8 cellular contexts compared by ENCODE assay signal in the genomic region with DNA sequence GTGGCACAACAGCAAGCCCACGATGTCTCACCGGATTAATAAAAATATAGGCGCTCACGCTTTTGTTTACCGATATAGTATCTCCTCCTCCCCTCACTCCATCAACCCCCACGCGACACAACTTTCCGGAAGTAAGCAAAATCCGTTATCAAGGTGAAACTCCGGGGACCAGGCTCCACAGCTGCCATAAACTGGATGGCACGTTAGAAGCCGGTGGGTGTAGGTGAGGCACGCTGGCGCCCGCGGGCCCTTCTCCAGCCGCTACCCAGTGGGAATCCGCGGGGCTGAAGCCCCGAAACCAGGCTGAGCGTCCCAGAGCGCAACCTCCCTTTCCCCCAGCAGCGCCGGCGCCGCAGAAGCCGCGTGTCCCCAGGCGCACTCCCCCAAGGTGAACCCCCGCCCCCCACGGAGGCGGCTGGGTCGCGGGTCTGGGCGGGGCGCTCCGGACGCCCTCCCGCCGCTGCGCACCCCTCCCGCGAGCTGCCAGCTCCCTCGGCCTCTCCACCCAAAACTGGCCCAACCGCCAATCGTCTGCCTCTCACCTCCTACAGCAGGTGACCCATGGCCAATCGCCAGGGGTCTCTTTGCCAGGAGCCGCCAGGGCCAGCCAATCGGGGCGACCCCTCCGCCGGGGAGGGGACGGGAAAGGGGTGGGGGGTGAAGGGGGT.
DNase-seq lines count a peak whose midpoint lies in the region; ATAC-seq and TF ChIP-seq lines count a peak whose summit lies in the region.

No MANE protein-coding gene starts in this region.

- no peak overlapping the region for H3K27ac ChIP-seq in fibroblast of lung (ENCODE audit: insufficient read depth, low read length)

- peaks cover 2% of the 10 kb centered on the region for H3K79me2 ChIP-seq in fibroblast of lung (ENCODE audit: control insufficient read depth, insufficient read depth, low read length)

- H3K36me3 Mint-ChIP-seq in activated T-cell treated with anti-CD3 and anti-CD28 coated beads, Interleukin-2, amount 50 U/mL, for 72 hours (ENCODE audit: insufficient read depth in 2 of 2): no peaks in the 10 kb centered on the region
- no peaks in the 10 kb centered on the region for H3K36me3 Mint-ChIP-seq in naive thymus-derived CD8-positive, alpha-beta T cell
- no peaks in the 10 kb centered on the region for H3K36me3 Mint-ChIP-seq in stimulated activated effector memory CD8-positive, alpha-beta T cell treated with anti-CD3 and anti-CD28 coated beads, Interleukin-12 subunit alpha, Interleukin-12 subunit beta, amount 100 ng/mL, for 72 hours

- H3K36me3 ChIP-seq in fibroblast of lung (ENCODE audit: control insufficient read depth, insufficient read depth, low read length): no peaks in the 10 kb centered on the region

- DNase-seq in DMS53 treated with DMSO at 0.1 percent for 48 hours (lab: John Stamatoyannopoulos, UW; ENCODE audit: unreplicated experiment) (peak; percentile 97), OCI-M2 (lab: John Stamatoyannopoulos, UW; ENCODE audit: unreplicated experiment) (peak; percentile 32), fibroblast of lung (ENCODE audit: low read depth in 2 of 2) (peak; percentile 79 to 92)
- DNase-seq in Jurkat, Clone E6-1 (ENCODE audit: low read depth, low spot score): peak; percentile 94
- peak; percentile 96 to 98 for DNase-seq in activated T-cell treated with anti-CD3 and anti-CD28 coated beads, Interleukin-2, amount 50 U/mL, for 72 hours
- peak; percentile 84 to 97 (median 92) for DNase-seq in naive thymus-derived CD8-positive, alpha-beta T cell
- peak; percentile 86 to 97 for DNase-seq in stimulated activated effector memory CD8-positive, alpha-beta T cell treated with anti-CD3 and anti-CD28 coated beads, Interleukin-12 subunit alpha, Interleukin-12 subunit beta, amount 100 ng/mL, for 72 hours (ENCODE audit: low spot score in 2 of 2)

- ATAC-seq in GM21717 (IDR thresholded peaks at IDR 0.05; ENCODE audit: unreplicated experiment): peak; percentile 92
- peak; percentile 98 for ATAC-seq in activated T-cell treated with anti-CD3 and anti-CD28 coated beads, Interleukin-2, amount 50 U/mL, for 72 hours (replicated peaks in 1 of 2)
- ATAC-seq in naive thymus-derived CD8-positive, alpha-beta T cell: peak; percentile 91
- ATAC-seq in stimulated activated effector memory CD8-positive, alpha-beta T cell treated with anti-CD3 and anti-CD28 coated beads, Interleukin-12 subunit alpha, Interleukin-12 subunit beta, amount 100 ng/mL, for 72 hours: peak; percentile 98

- H3K9me3 ChIP-seq in fibroblast of lung (ENCODE audit: control insufficient read depth, insufficient read depth, low read depth, low read length): no peaks in the 10 kb centered on the region

- peak overlapping the region; percentile 93 for H3K4me2 ChIP-seq in fibroblast of lung (ENCODE audit: extremely low read depth, insufficient read depth, low read length)

- H3K9me3 Mint-ChIP-seq in activated T-cell treated with anti-CD3 and anti-CD28 coated beads, Interleukin-2, amount 50 U/mL, for 72 hours: no peaks in the 10 kb centered on the region
- no peaks in the 10 kb centered on the region for H3K9me3 Mint-ChIP-seq in naive thymus-derived CD8-positive, alpha-beta T cell
- H3K9me3 Mint-ChIP-seq in stimulated activated effector memory CD8-positive, alpha-beta T cell treated with anti-CD3 and anti-CD28 coated beads, Interleukin-12 subunit alpha, Interleukin-12 subunit beta, amount 100 ng/mL, for 72 hours: no peaks in the 10 kb centered on the region

- POLR2A ChIA-PET in naive thymus-derived CD8-positive, alpha-beta T cell (lab: Charles Lee): interaction anchor here (0.8 to 1.3 kb wide), 3 partner anchors 10 to 112 kb away, joined by 3 to 5 read pairs (median 4); no protein-coding TSS in a partner anchor

- peak overlapping the region; percentile 79 for H3K27ac Mint-ChIP-seq in activated T-cell treated with anti-CD3 and anti-CD28 coated beads, Interleukin-2, amount 50 U/mL, for 72 hours
- H3K27ac Mint-ChIP-seq in naive thymus-derived CD8-positive, alpha-beta T cell: peak overlapping the region; percentile 86 to 96 (median 94)
- H3K27ac Mint-ChIP-seq in stimulated activated effector memory CD8-positive, alpha-beta T cell treated with anti-CD3 and anti-CD28 coated beads, Interleukin-12 subunit alpha, Interleukin-12 subunit beta, amount 100 ng/mL, for 72 hours: peak overlapping the region; percentile 93

- H4K20me1 ChIP-seq in fibroblast of lung (ENCODE audit: control insufficient read depth, extremely low read depth, insufficient read depth, low read length): no peaks in the 10 kb centered on the region

- no peak for TF ChIP-seq CTCF in fibroblast of lung (conservative IDR thresholded peaks at IDR 0.05 in 1 of 2, IDR thresholded peaks at IDR 0.05 in 1 of 2; ENCODE audit: low read depth in 1 of 2, low read length in 2 of 2)

- no peaks in the 10 kb centered on the region for H3K4me1 ChIP-seq in fibroblast of lung (ENCODE audit: control insufficient read depth, extremely low read depth, insufficient read depth, low read length)

- no peaks in the 10 kb centered on the region for H3K27me3 Mint-ChIP-seq in activated T-cell treated with anti-CD3 and anti-CD28 coated beads, Interleukin-2, amount 50 U/mL, for 72 hours (ENCODE audit: low read depth)
- H3K27me3 Mint-ChIP-seq in naive thymus-derived CD8-positive, alpha-beta T cell: no peaks in the 10 kb centered on the region

- H3K27me3 ChIP-seq in fibroblast of lung (ENCODE audit: control insufficient read depth, insufficient read depth, low read length): no peaks in the 10 kb centered on the region

- peak overlapping the region; percentile 81 for H3K4me3 ChIP-seq in Jurkat, Clone E6-1 (ENCODE audit: low read length)
- H3K4me3 ChIP-seq in fibroblast of lung (replicated peaks in 1 of 4; ENCODE audit: control extremely low read depth in 1 of 4, insufficient read depth in 1 of 4, low read depth in 3 of 4, low read length in 4 of 4): peak overlapping the region; percentile 64 to 81 (median 74)

- H3K9ac ChIP-seq in fibroblast of lung (ENCODE audit: insufficient read depth, low read length): peak overlapping the region; percentile 69

- H3K4me3 Mint-ChIP-seq in activated T-cell treated with anti-CD3 and anti-CD28 coated beads, Interleukin-2, amount 50 U/mL, for 72 hours: peak overlapping the region; percentile 90 to 95
- peak overlapping the region; percentile 89 to 95 (median 94) for H3K4me3 Mint-ChIP-seq in naive thymus-derived CD8-positive, alpha-beta T cell
- H3K4me3 Mint-ChIP-seq in stimulated activated effector memory CD8-positive, alpha-beta T cell treated with anti-CD3 and anti-CD28 coated beads, Interleukin-12 subunit alpha, Interleukin-12 subunit beta, amount 100 ng/mL, for 72 hours: peak overlapping the region; percentile 82

- H2AFZ ChIP-seq in fibroblast of lung (ENCODE audit: low read length): peak overlapping the region; percentile 80

- H3K4me1 Mint-ChIP-seq in activated T-cell treated with anti-CD3 and anti-CD28 coated beads, Interleukin-2, amount 50 U/mL, for 72 hours (ENCODE audit: low read depth): peaks cover 53% of the 10 kb centered on the region
- peaks cover 26 to 55% (median 46%) of the 10 kb centered on the region in 4 donors for H3K4me1 Mint-ChIP-seq in naive thymus-derived CD8-positive, alpha-beta T cell
- peaks cover 32% of the 10 kb centered on the region for H3K4me1 Mint-ChIP-seq in stimulated activated effector memory CD8-positive, alpha-beta T cell treated with anti-CD3 and anti-CD28 coated beads, Interleukin-12 subunit alpha, Interleukin-12 subunit beta, amount 100 ng/mL, for 72 hours

Comparison
In these comparisons a context has a peak if more than half of its experiments do, and no peak if none do; other contexts are left out.
1. DNase-seq: peak in every context shown above with its lines; median percentile 97 in DMS53 treated with DMSO at 0.1 percent for 48 hours; 97 in activated T-cell treated with anti-CD3 and anti-CD28 coated beads, Interleukin-2, amount 50 U/mL, for 72 hours; 94 in Jurkat, Clone E6-1; 92 in naive thymus-derived CD8-positive, alpha-beta T cell; 92 in stimulated activated effector memory CD8-positive, alpha-beta T cell treated with anti-CD3 and anti-CD28 coated beads, Interleukin-12 subunit alpha, Interleukin-12 subunit beta, amount 100 ng/mL, for 72 hours; 86 in fibroblast of lung; 32 in OCI-M2.